ENCODE assay signal across 17 cellular contexts in the genomic region with DNA sequence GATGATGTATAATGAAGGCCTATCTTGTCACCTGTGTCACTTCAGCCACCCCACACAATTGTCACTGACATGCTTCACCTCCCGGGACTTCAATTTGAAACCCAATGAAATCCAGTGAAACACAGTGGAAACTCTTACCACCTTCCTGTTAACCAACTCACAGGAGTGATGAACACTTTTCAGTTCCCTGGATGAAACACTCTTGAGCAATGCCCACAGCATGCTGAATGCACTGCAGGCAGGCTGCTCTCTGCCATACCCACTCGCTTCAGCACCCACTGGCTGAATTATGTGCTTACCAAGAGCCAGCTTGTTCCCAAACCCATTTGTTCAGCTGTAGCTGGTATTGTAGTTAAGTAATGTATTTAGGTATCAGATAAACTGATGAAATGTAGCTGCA. TPM values are rescaled to one million over a fixed set of nuclear protein-coding genes. Genes with fewer than 3 reads are reported as not detected.
DNase-seq lines count a peak whose midpoint lies in the region; ATAC-seq and TF ChIP-seq lines count a peak whose summit lies in the region.
"Had no signal": no experiment of that assay in that cellular context is flagged by ENCODE, and none has a peak within 500 bp of the region (broad histone marks: within the 10 kb centered on the region; RNA-seq: fewer than 3 reads in every experiment).

No MANE protein-coding gene starts in this region.

- WGBS in heart right ventricle, 2 donors = 87 to 94% methylated on average over 2 of the region's 2 CpGs

- ATAC-seq in heart right ventricle = no peak
- ATAC-seq: sciatic nerve had no signal

- no peaks in the 10 kb centered on the region for H3K9me3 ChIP-seq in BLaER1 treated with 17β-estradiol and CSF1 and Interleukin-3, amounts not matched to agents 10 nM and 100 nM (replicated peaks in 1 of 11)
- H3K9me3 ChIP-seq in heart right ventricle = no peaks in the 10 kb centered on the region

- H3K4me2 ChIP-seq in BLaER1 treated with 17β-estradiol and CSF1 and Interleukin-3, amounts not matched to agents 10 nM and 100 nM = peak overlapping the region; percentile 8 to 48 (median 18); a peak in 16 of 22 replicates

- TF ChIP-seq CTCF in AG10803 (conservative IDR thresholded peaks at IDR 0.05; ENCODE audit: low read length) (no peak), heart right ventricle (IDR thresholded peaks at IDR 0.05) (no peak)

- H3K4me3 ChIP-seq in AG10803 (ENCODE audit: low read length) = no peak overlapping the region
- H3K4me3 ChIP-seq in BLaER1 treated with 17β-estradiol and CSF1 and Interleukin-3, amounts not matched to agents 10 nM and 100 nM = no peak overlapping the region
- H3K4me3 ChIP-seq in heart right ventricle = no peak overlapping the region
- H3K4me3 ChIP-seq: SK-N-MC had no signal

- peaks cover 10 to 80% (median 58%) of the 10 kb centered on the region in 11 experiments; a peak in 21 of 22 replicates for H4K20me1 ChIP-seq in BLaER1 treated with 17β-estradiol and CSF1 and Interleukin-3, amounts not matched to agents 10 nM and 100 nM

- no peak overlapping the region for H3K9ac ChIP-seq in BLaER1 treated with 17β-estradiol and CSF1 and Interleukin-3, amounts not matched to agents 10 nM and 100 nM

- H3K4me1 ChIP-seq in BLaER1 treated with 17β-estradiol and CSF1 and Interleukin-3, amounts not matched to agents 10 nM and 100 nM = peaks cover 36 to 50% (median 43%) of the 10 kb centered on the region in 10 experiments
- H3K4me1 ChIP-seq in heart right ventricle = peaks cover 0 to 16% (median 3%) of the 10 kb centered on the region in 9 donors

- H3K36me3 ChIP-seq in BLaER1 treated with 17β-estradiol and CSF1 and Interleukin-3, amounts not matched to agents 10 nM and 100 nM = peaks cover 40 to 53% (median 42%) of the 10 kb centered on the region in 11 experiments
- peaks cover 0 to 41% (median 17%) of the 10 kb centered on the region in 9 donors for H3K36me3 ChIP-seq in heart right ventricle

- H3K27me3 ChIP-seq in BLaER1 treated with 17β-estradiol and CSF1 and Interleukin-3, amounts not matched to agents 10 nM and 100 nM = no peaks in the 10 kb centered on the region
- H3K27me3 ChIP-seq in heart right ventricle = no peaks in the 10 kb centered on the region

- intact Hi-C loops in head of caudate nucleus (cut with DNase I) (no loop called here), heart right ventricle (cut with DNase I) (no loop called here)

- DNase-seq in AG10803 (ENCODE audit: low read depth) (peak; percentile 16), UCSD-AML1 (lab: John Stamatoyannopoulos, UW; ENCODE audit: unreplicated experiment) (peak; percentile 20), head of caudate nucleus (peak in 30 of 42 donors; percentile 7 to 77 (median 36)), substantia nigra (lab: John Stamatoyannopoulos, UW) (no peak), NCI-H1436 (lab: John Stamatoyannopoulos, UW) (no peak), heart right ventricle (no peak), GF-D8 (lab: John Stamatoyannopoulos, UW) (no peak)
- DNase-seq: activated naive CD4-positive, alpha-beta T cell treated with anti-CD3 and anti-CD28 coated beads, Interleukin-2, amount 50 U/mL, for 16 hours; hippocampal formation; kidney glomerular epithelial cell; NCI-H2029; stimulated activated CD4-positive, alpha-beta T cell treated with anti-CD3 and anti-CD28 coated beads, Interleukin-4, amount 100 ng/mL, for 1 hour; stimulated activated CD8-positive, alpha-beta memory T cell treated with anti-CD3 and anti-CD28 coated beads, Interleukin-4, amount 100 ng/mL, for 48 hours had no signal

- peak overlapping the region in 1 of 11 experiments; percentile 6; a peak in 2 of 22 replicates for H3K27ac ChIP-seq in BLaER1 treated with 17β-estradiol and CSF1 and Interleukin-3, amounts not matched to agents 10 nM and 100 nM
- no peak overlapping the region for H3K27ac ChIP-seq in substantia nigra (ENCODE audit: low read depth, low read length, poor library complexity, severe bottlenecking)
- H3K27ac ChIP-seq in heart right ventricle = no peak overlapping the region
- H3K27ac ChIP-seq: C4-2B, SK-N-MC had no signal

RNA-seq across cellular contexts. Expression of gene MAP2K1, which starts 47.0 kb away (rescaled TPM):
- total RNA-seq in heart right ventricle = 10 to 100 TPM; 30.9 to 61.3 (median 44.7) TPM
- polyA plus RNA-seq in heart right ventricle = 100 to 1,000 TPM in 1 of 2 donors, 1 to 10 TPM in 1; 7.5 to 106 TPM

Comparison
In these comparisons a context has a peak if more than half of its experiments do, and no peak if none do; other contexts are left out.
1. DNase-seq: peak in AG10803 (single experiment), UCSD-AML1 (single experiment) and head of caudate nucleus (30 of 42); none in substantia nigra (0 of 49), NCI-H1436 (single experiment), heart right ventricle (0 of 2) and GF-D8 (single experiment).